Comparison of ENCODE assay signal across 31 cellular contexts in the genomic region with DNA sequence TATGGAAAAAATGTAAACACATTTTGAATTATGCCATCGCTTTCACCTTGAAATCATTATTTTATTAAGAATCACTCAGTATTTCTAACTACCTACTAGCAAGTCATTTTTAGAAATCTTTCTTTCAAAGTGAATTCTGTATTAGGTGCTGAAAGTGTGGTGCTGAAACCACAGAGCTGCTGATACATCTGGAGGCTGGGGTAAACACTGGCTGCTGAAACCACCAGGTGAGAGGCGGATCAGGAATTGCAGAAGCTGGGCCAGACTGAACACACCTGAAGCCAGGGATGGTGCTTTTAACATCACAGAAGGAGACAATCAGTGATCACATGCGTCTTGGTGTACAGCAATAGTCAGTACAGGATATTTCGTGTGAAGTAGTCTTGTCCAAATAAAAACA. TPM values are rescaled to one million over a fixed set of nuclear protein-coding genes. Genes with fewer than 3 reads are reported as not detected.
A peak's percentile ranks its signal among the peaks of the same experiment; 100 is the strongest.
DNase-seq lines count a peak whose midpoint lies in the region; ATAC-seq and TF ChIP-seq lines count a peak whose summit lies in the region.
"Had no signal": no experiment of that assay in that cellular context is flagged by ENCODE, and none has a peak within 500 bp of the region (broad histone marks: within the 10 kb centered on the region; RNA-seq: fewer than 3 reads in every experiment).

No MANE protein-coding gene starts in this region.

- H3K27me3 Mint-ChIP-seq in stimulated activated naive CD8-positive, alpha-beta T cell treated with anti-CD3 and anti-CD28 coated beads, Interleukin-15, Interleukin-2, amounts not matched to agents 100 ng/mL and 50 ng/mL, for 24 hours: no peaks in the 10 kb centered on the region
- H3K27me3 Mint-ChIP-seq in activated T-helper 17 cell treated with anti-CD3 and anti-CD28 coated beads, Interleukin-2, amount 50 U/mL, for 72 hours: no peaks in the 10 kb centered on the region
- peaks cover 0 to 3% of the 10 kb centered on the region in 2 donors for H3K27me3 Mint-ChIP-seq in natural killer cell (ENCODE audit: low read depth in 2 of 2)
- H3K27me3 Mint-ChIP-seq: activated CD4-positive, alpha-beta memory T cell treated with anti-CD3 and anti-CD28 coated beads, Interleukin-2, amount 10 ng/mL, durations not matched to agents 7 days and 5 days; activated naive CD4-positive, alpha-beta T cell treated with anti-CD3 and anti-CD28 coated beads, Interleukin-2, amount 50 U/mL, for 24 hours; naive thymus-derived CD8-positive, alpha-beta T cell had no signal

- H3K4me1 ChIP-seq in foreskin keratinocyte: peaks cover 25% of the 10 kb centered on the region
- H3K4me1 ChIP-seq: BE2C, HAP-1, uterus had no signal

- TF ChIP-seq CTCF in foreskin keratinocyte (conservative IDR thresholded peaks at IDR 0.05) (no peak), natural killer cell (IDR thresholded peaks at IDR 0.05) (no peak)

- intact Hi-C loops in natural killer cell (cut with micrococcal nuclease): no loop called here

- H3K27ac ChIP-seq in foreskin keratinocyte: peak overlapping the region; percentile 86
- H3K27ac ChIP-seq: uterus had no signal

- H3K27ac Mint-ChIP-seq in stimulated activated naive CD8-positive, alpha-beta T cell treated with anti-CD3 and anti-CD28 coated beads, Interleukin-15, Interleukin-2, amounts not matched to agents 100 ng/mL and 50 ng/mL, for 24 hours: peak overlapping the region; percentile 22
- peak overlapping the region; percentile 78 for H3K27ac Mint-ChIP-seq in activated T-helper 17 cell treated with anti-CD3 and anti-CD28 coated beads, Interleukin-2, amount 50 U/mL, for 72 hours
- H3K27ac Mint-ChIP-seq in natural killer cell: no peak overlapping the region
- H3K27ac Mint-ChIP-seq: activated CD4-positive, alpha-beta memory T cell treated with anti-CD3 and anti-CD28 coated beads, Interleukin-2, amount 10 ng/mL, durations not matched to agents 7 days and 5 days; activated naive CD4-positive, alpha-beta T cell treated with anti-CD3 and anti-CD28 coated beads, Interleukin-2, amount 50 U/mL, for 24 hours; CD8-positive, alpha-beta T cell; naive thymus-derived CD8-positive, alpha-beta T cell had no signal

- DNase-seq in stimulated activated naive CD8-positive, alpha-beta T cell treated with anti-CD3 and anti-CD28 coated beads, Interleukin-15, Interleukin-2, amounts not matched to agents 100 U/mL and 50 U/mL, for 24 hours: no peak
- no peak for DNase-seq in foreskin keratinocyte
- DNase-seq in natural killer cell: no peak
- no peak for DNase-seq in stimulated activated naive CD4-positive, alpha-beta T cell treated with Interleukin-2 at 50 U/mL for 16 hours (lab: John Stamatoyannopoulos, UW)
- DNase-seq in dermis blood vessel endothelial cell: no peak
- DNase-seq in activated naive CD4-positive, alpha-beta T cell treated with Interleukin-2 at 50 U/mL for 16 hours: no peak
- DNase-seq: activated CD4-positive, alpha-beta memory T cell treated with anti-CD3 and anti-CD28 coated beads, Interleukin-2, amount 10 ng/mL, durations not matched to agents 7 days and 5 days; activated CD4-positive, CD25-positive, alpha-beta regulatory T cell treated with anti-CD3 and anti-CD28 coated beads, Interleukin-2, amount 50 U/mL, for 72 hours; activated CD8-positive, alpha-beta memory T cell treated with anti-CD3 and anti-CD28 coated beads, Interleukin-2, amount 50 U/mL, for 4 hours; BE2C; CD8-positive, alpha-beta T cell; effector CD4-positive, alpha-beta T cell; erythroblast; Kasumi-1; left ventricle myocardium superior; naive thymus-derived CD8-positive, alpha-beta T cell; NCI-H1436 treated with DMSO at 0.1 percent for 48 hours; NCI-H2081 treated with DMSO at 0.1 percent for 48 hours; NCI-H2227 treated with DMSO at 0.1 percent for 48 hours; NCI-H526 treated with DMSO at 0.1 percent for 48 hours; occipital lobe; PC-9; Right ventricle myocardium superior; stimulated activated naive CD4-positive, alpha-beta T cell; uterus had no signal

- no peak for ATAC-seq in stimulated activated naive CD8-positive, alpha-beta T cell treated with anti-CD3 and anti-CD28 coated beads, Interleukin-15, Interleukin-2, amounts not matched to agents 100 U/mL and 50 U/mL, for 24 hours
- ATAC-seq in activated T-helper 17 cell treated with anti-CD3 and anti-CD28 coated beads, Interleukin-2, amount 50 U/mL, for 72 hours (replicated peaks): peak; percentile 59
- no peak for ATAC-seq in foreskin keratinocyte
- ATAC-seq in natural killer cell: no peak
- ATAC-seq: CD8-positive, alpha-beta T cell; HepG2; left ventricle myocardium superior; naive thymus-derived CD8-positive, alpha-beta T cell had no signal

- H3K4me1 Mint-ChIP-seq in stimulated activated naive CD8-positive, alpha-beta T cell treated with anti-CD3 and anti-CD28 coated beads, Interleukin-15, Interleukin-2, amounts not matched to agents 100 ng/mL and 50 ng/mL, for 24 hours (ENCODE audit: low read depth): peaks cover 36% of the 10 kb centered on the region
- H3K4me1 Mint-ChIP-seq in activated T-helper 17 cell treated with anti-CD3 and anti-CD28 coated beads, Interleukin-2, amount 50 U/mL, for 72 hours: peaks cover 11% of the 10 kb centered on the region
- no peaks in the 10 kb centered on the region for H3K4me1 Mint-ChIP-seq in natural killer cell
- H3K4me1 Mint-ChIP-seq: activated CD4-positive, alpha-beta memory T cell treated with anti-CD3 and anti-CD28 coated beads, Interleukin-2, amount 10 ng/mL, durations not matched to agents 7 days and 5 days; activated naive CD4-positive, alpha-beta T cell treated with anti-CD3 and anti-CD28 coated beads, Interleukin-2, amount 50 U/mL, for 24 hours had no signal

- no peaks in the 10 kb centered on the region for H3K27me3 ChIP-seq in foreskin keratinocyte
- H3K27me3 ChIP-seq: BE2C, uterus had no signal

- H3K9me3 Mint-ChIP-seq in stimulated activated naive CD8-positive, alpha-beta T cell treated with anti-CD3 and anti-CD28 coated beads, Interleukin-15, Interleukin-2, amounts not matched to agents 100 ng/mL and 50 ng/mL, for 24 hours: peaks cover 16% of the 10 kb centered on the region
- H3K9me3 Mint-ChIP-seq in activated T-helper 17 cell treated with anti-CD3 and anti-CD28 coated beads, Interleukin-2, amount 50 U/mL, for 72 hours: peaks cover 7% of the 10 kb centered on the region
- no peaks in the 10 kb centered on the region for H3K9me3 Mint-ChIP-seq in natural killer cell
- H3K9me3 Mint-ChIP-seq: activated naive CD4-positive, alpha-beta T cell treated with anti-CD3 and anti-CD28 coated beads, Interleukin-2, amount 50 U/mL, for 24 hours had no signal

- no peak overlapping the region for H3K4me3 Mint-ChIP-seq in stimulated activated naive CD8-positive, alpha-beta T cell treated with anti-CD3 and anti-CD28 coated beads, Interleukin-15, Interleukin-2, amounts not matched to agents 100 ng/mL and 50 ng/mL, for 24 hours
- H3K4me3 Mint-ChIP-seq in activated T-helper 17 cell treated with anti-CD3 and anti-CD28 coated beads, Interleukin-2, amount 50 U/mL, for 72 hours: no peak overlapping the region
- no peak overlapping the region for H3K4me3 Mint-ChIP-seq in natural killer cell
- H3K4me3 Mint-ChIP-seq: activated CD4-positive, alpha-beta memory T cell treated with anti-CD3 and anti-CD28 coated beads, Interleukin-2, amount 10 ng/mL, durations not matched to agents 7 days and 5 days; activated naive CD4-positive, alpha-beta T cell treated with anti-CD3 and anti-CD28 coated beads, Interleukin-2, amount 50 U/mL, for 24 hours; CD8-positive, alpha-beta T cell; mesothelial cell of epicardium had no signal

- peaks cover 19% of the 10 kb centered on the region for H3K36me3 Mint-ChIP-seq in stimulated activated naive CD8-positive, alpha-beta T cell treated with anti-CD3 and anti-CD28 coated beads, Interleukin-15, Interleukin-2, amounts not matched to agents 100 ng/mL and 50 ng/mL, for 24 hours (ENCODE audit: low read depth)
- no peaks in the 10 kb centered on the region for H3K36me3 Mint-ChIP-seq in activated T-helper 17 cell treated with anti-CD3 and anti-CD28 coated beads, Interleukin-2, amount 50 U/mL, for 72 hours (ENCODE audit: low read depth)
- no peaks in the 10 kb centered on the region for H3K36me3 Mint-ChIP-seq in natural killer cell
- H3K36me3 Mint-ChIP-seq: CD8-positive, alpha-beta T cell had no signal

RNA-seq across cellular contexts. Expression of gene KCNE1, which starts 42.2 kb away (rescaled TPM):
- total RNA-seq in activated T-helper 17 cell treated with anti-CD3 and anti-CD28 coated beads, Interleukin-2, amount 50 U/mL, for 72 hours: under 1 TPM in 1 of 2 donors, not detected in 1; 0.15 TPM
- total RNA-seq in foreskin keratinocyte (0.11 TPM in 1 of 2 replicates, not detected in the other), natural killer cell (1 to 10 TPM in 2 of 3 donors, under 1 TPM in 1; 0.52 to 3.3 (median 1.6) TPM), dermis blood vessel endothelial cell (under 0.01 and 0.14 TPM in 2 replicates)
- polyA plus RNA-seq in foreskin keratinocyte: 0.02 and 0.08 TPM in 2 replicates
- total RNA-seq: CD8-positive, alpha-beta T cell had no signal
- polyA plus RNA-seq: HepG2; naive thymus-derived CD8-positive, alpha-beta T cell had no signal

Comparison
In these comparisons a context has a peak if more than half of its experiments do, and no peak if none do; other contexts are left out.
1. H3K27ac Mint-ChIP-seq: peak in stimulated activated naive CD8-positive, alpha-beta T cell treated with anti-CD3 and anti-CD28 coated beads, Interleukin-15, Interleukin-2, amounts not matched to agents 100 ng/mL and 50 ng/mL, for 24 hours (single experiment) and activated T-helper 17 cell treated with anti-CD3 and anti-CD28 coated beads, Interleukin-2, amount 50 U/mL, for 72 hours (single experiment); none in natural killer cell (0 of 2).